Comparison of ENCODE assay signal across 8 cellular contexts in genomic region chr3:52533623-52534280, GRCh38. TPM values are rescaled to one million over a fixed set of nuclear protein-coding genes. Genes with fewer than 3 reads are reported as not detected.
A peak's percentile ranks its signal among the peaks of the same experiment; 100 is the strongest.
DNase-seq lines count a peak whose midpoint lies in the region; ATAC-seq, FAIRE-seq and TF ChIP-seq lines count a peak whose summit lies in the region.

NT5DC2 (minus strand) TSS chr3:52533857; CDS start chr3:52533737, 120 bp downstream.

- peak within 1 kb of the TSS; percentile 87 for H3K4me3 ChIP-seq in A549
- peak within 1 kb of the TSS; percentile 88 for H3K4me3 ChIP-seq in RWPE2 (ENCODE audit: severe bottlenecking)
- H3K4me3 ChIP-seq in gastroesophageal sphincter: peak within 1 kb of the TSS; percentile 74 to 75
- peak within 1 kb of the TSS; percentile 67 to 70 for H3K4me3 ChIP-seq in testis

- H3K4me1 ChIP-seq in A549 (peaks cover 26% of the 10 kb centered on the region), RWPE2 (ENCODE audit: insufficient read depth, poor library complexity, severe bottlenecking) (peaks cover 18% of the 10 kb centered on the region), gastroesophageal sphincter (peaks cover 5 to 89% (median 55%) of the 10 kb centered on the region in 3 donors), testis (peaks cover 57% of the 10 kb centered on the region)

- H3K36me3 ChIP-seq in RWPE2 (ENCODE audit: low read depth) (peaks cover 4% of the 10 kb centered on the region), gastroesophageal sphincter (peaks cover 0 to 3% of the 10 kb centered on the region in 2 donors), testis (ENCODE audit: low read depth, missing control alignments) (no peaks in the 10 kb centered on the region)

- CTCF ChIA-PET in A549 (lab: Yijun Ruan, JAX): interaction anchor here (1.0 kb wide), 1 partner anchor 61 kb away, joined by 4 read pairs; no protein-coding TSS in a partner anchor
- CTCF ChIA-PET in activated naive CD4-positive, alpha-beta T cell treated with anti-CD3 and anti-CD28 coated beads, Interleukin-2, amount 10 ng/mL, durations not matched to agents 7 days and 5 days (lab: Charles Lee): no interaction called here

- no peak for FAIRE-seq in A549 (lab: Jason Lieb, UNC)

- H3K9me3 ChIP-seq in A549 (no peaks in the 10 kb centered on the region), RWPE2 (ENCODE audit: severe bottlenecking) (no peaks in the 10 kb centered on the region), gastroesophageal sphincter (no peaks in the 10 kb centered on the region), testis (no peaks in the 10 kb centered on the region)

- peak within 1 kb of the TSS; percentile 75 for H3K4me3 Mint-ChIP-seq in activated naive CD4-positive, alpha-beta T cell treated with anti-CD3 and anti-CD28 coated beads, Interleukin-2, amount 10 ng/mL, durations not matched to agents 7 days and 5 days

- intact Hi-C loops in testis (cut with DNase I; ENCODE audit: low total_unique reads): no loop called here

- no peaks in the 10 kb centered on the region for H3K9me3 Mint-ChIP-seq in activated naive CD4-positive, alpha-beta T cell treated with anti-CD3 and anti-CD28 coated beads, Interleukin-2, amount 10 ng/mL, durations not matched to agents 7 days and 5 days

- TF ChIP-seq CTCF in A549 (IDR thresholded peaks at IDR 0.05) (0 out of 3 replicates have a peak, but pooled peaks have one; percentile 18), RWPE2 (IDR thresholded peaks at IDR 0.05; ENCODE audit: poor library complexity, severe bottlenecking) (peak; percentile 19), gastroesophageal sphincter (IDR thresholded peaks at IDR 0.05) (peak in 1 of 4 experiments; percentile 45), testis (IDR thresholded peaks at IDR 0.05) (no peak)

- H3K27me3 Mint-ChIP-seq in activated naive CD4-positive, alpha-beta T cell treated with anti-CD3 and anti-CD28 coated beads, Interleukin-2, amount 10 ng/mL, durations not matched to agents 7 days and 5 days: peaks cover 8% of the 10 kb centered on the region

- H3K27me3 ChIP-seq in RWPE2 (ENCODE audit: insufficient read depth, poor library complexity, severe bottlenecking): no peaks in the 10 kb centered on the region
- H3K27me3 ChIP-seq in gastroesophageal sphincter: no peaks in the 10 kb centered on the region
- no peaks in the 10 kb centered on the region for H3K27me3 ChIP-seq in testis

- H3K4me1 Mint-ChIP-seq in activated naive CD4-positive, alpha-beta T cell treated with anti-CD3 and anti-CD28 coated beads, Interleukin-2, amount 10 ng/mL, durations not matched to agents 7 days and 5 days: peaks cover 42% of the 10 kb centered on the region

- TF ChIP-seq EP300 in A549 (IDR thresholded peaks at IDR 0.05): no peak
- no peak for TF ChIP-seq EP300 in gastroesophageal sphincter (IDR thresholded peaks at IDR 0.05)

- peak; percentile 38 for TF ChIP-seq POLR2A in A549 (IDR thresholded peaks at IDR 0.05; ENCODE audit: low read length)
- TF ChIP-seq POLR2A in GM15510 (IDR thresholded peaks at IDR 0.05; ENCODE audit: borderline replicate concordance, extremely low read depth, insufficient read length): peak; percentile 52
- TF ChIP-seq POLR2A in gastroesophageal sphincter (IDR thresholded peaks at IDR 0.05): peak in 1 of 2 donors; percentile 23
- TF ChIP-seq POLR2A in testis (IDR thresholded peaks at IDR 0.05): no peak

- H3K36me3 Mint-ChIP-seq in activated naive CD4-positive, alpha-beta T cell treated with anti-CD3 and anti-CD28 coated beads, Interleukin-2, amount 10 ng/mL, durations not matched to agents 7 days and 5 days: peaks cover 15% of the 10 kb centered on the region

- H3K27ac Mint-ChIP-seq in activated naive CD4-positive, alpha-beta T cell treated with anti-CD3 and anti-CD28 coated beads, Interleukin-2, amount 10 ng/mL, durations not matched to agents 7 days and 5 days: no peak within 1 kb of the TSS

- ATAC-seq in A549: peak; percentile 45 to 57
- ATAC-seq in RWPE2 (ENCODE audit: low read depth): peak; percentile 28
- ATAC-seq in gastroesophageal sphincter: peak; percentile 68

- H3K27ac ChIP-seq in A549: peak within 1 kb of the TSS; percentile 94
- peak within 1 kb of the TSS; percentile 73 for H3K27ac ChIP-seq in RWPE2 (ENCODE audit: poor library complexity, severe bottlenecking)
- H3K27ac ChIP-seq in gastroesophageal sphincter: peak within 1 kb of the TSS; percentile 75 to 95 (median 94)
- H3K27ac ChIP-seq in testis: peak within 1 kb of the TSS; percentile 76 to 86

- peak within 1 kb of the TSS; percentile 91 for H3K4me2 ChIP-seq in A549

- DNase-seq in A549 (ENCODE audit: low read depth in 1 of 2, low spot score in 1 of 2) (peak; percentile 63 to 69), HK-2 (ENCODE audit: unreplicated experiment) (peak; percentile 60), RWPE2 (ENCODE audit: low spot score) (no peak), nucleus accumbens (lab: John Stamatoyannopoulos, UW) (peak in 30 of 56 donors; percentile 22 to 79 (median 46)), testis (peak; percentile 70)
- DNase-seq in activated naive CD4-positive, alpha-beta T cell treated with anti-CD3 and anti-CD28 coated beads, Interleukin-2, amount 10 ng/mL, durations not matched to agents 7 days and 5 days: peak; percentile 75

- POLR2A ChIA-PET in A549 (lab: Yijun Ruan, JAX): no interaction called here

- 0% methylated on average over 11 of the region's 91 CpGs for whole genome bisulfite sequencing in A549 (ENCODE audit: missing lambda C conversion rate)
- no CpG with 5 or more reads among the region's 91 CpGs for WGBS in gastroesophageal sphincter (ENCODE audit: low coverage in 1 of 2), 2 donors
- WGBS in testis, 2 donors: 0% methylated on average over 41 of the region's 91 CpGs; no CpG with 5 or more reads in 1 of the 2 donors

- no peak for TF ChIP-seq RAD21 in A549 (conservative IDR thresholded peaks at IDR 0.05 in 1 of 2, IDR thresholded peaks at IDR 0.05 in 1 of 2)

TF ChIP-seq in A549, 52 proteins besides CTCF, POLR2A, EP300 and RAD21:
- TF ChIP-seq REST (IDR thresholded peaks at IDR 0.05): no peak
- 0 out of 3 replicates have a peak, but pooled peaks have one; percentile 17 for TF ChIP-seq SMC3 (IDR thresholded peaks at IDR 0.05)
- TF ChIP-seq PBX3 (IDR thresholded peaks at IDR 0.05): 0 out of 2 replicates have a peak, but pooled peaks have one; percentile 14
- no peak for TF ChIP-seq ELK1 (IDR thresholded peaks at IDR 0.05; ENCODE audit: low read depth, low read length)
- peak in 1 of 2 experiments; percentile 47; a peak in 1 of 5 replicates for TF ChIP-seq JUN (IDR thresholded peaks at IDR 0.05)
- no peak for TF ChIP-seq NPAS2 (CRISPR knock-in tag; IDR thresholded peaks at IDR 0.05; ENCODE audit: borderline replicate concordance)
- TF ChIP-seq JUNB (IDR thresholded peaks at IDR 0.05): no peak

RNA-seq across cellular contexts. Expression of gene NT5DC2, which starts in this region (rescaled TPM):
- 23.2 and 50.4 TPM in 2 replicates for polyA plus RNA-seq in A549 (2011; rRNA removed)
- 80.1 and 97.7 TPM in 2 replicates for polyA plus RNA-seq in A549 (2012; cell fraction: cytosol; rRNA removed)
- 142 and 162 TPM in 2 replicates for polyA plus RNA-seq in A549 (2012; cell fraction: nucleus; rRNA removed)
- 71.6 to 82.0 TPM (median 81.1 TPM) in 3 replicates for polyA plus RNA-seq in A549 (2017; fragmentation: RNase III; extraction: RNeasy Plus Mini Kit Qiagen cat#74134 plus additional on column Dnase treatment)
- 46.6 and 47.7 TPM in 2 replicates for polyA minus RNA-seq in A549 (2011; rRNA and poly(A)+ RNA removed)
- total RNA-seq in gastroesophageal sphincter: 10 to 100 TPM; 21.7 to 69.5 (median 34.7) TPM
- 100 to 1,000 TPM; 137 to 147 TPM for total RNA-seq in testis
- 92.4 TPM for polyA plus RNA-seq in testis (ENCODE audit: insufficient read depth, low read depth, low replicate concordance)

Comparison
In these comparisons a context has a peak if more than half of its experiments do, and no peak if none do; other contexts are left out.
1. CTCF ChIP-seq: peak in A549 (single experiment) and RWPE2 (single experiment); none in testis (0 of 3).
2. Peak in every context shown above with its lines, with median percentiles within 50 percentile points of each other: ATAC-seq, H3K27ac ChIP-seq and H3K4me3 ChIP-seq.